22 cellular contexts compared by ENCODE assay signal in genomic region chr4:47827339-47828047, GRCh38. TPM values are rescaled to one million over a fixed set of nuclear protein-coding genes. Genes with fewer than 3 reads are reported as not detected.
DNase-seq lines count a peak whose midpoint lies in the region; ATAC-seq and TF ChIP-seq lines count a peak whose summit lies in the region.
"Had no signal": no experiment of that assay in that cellular context is flagged by ENCODE, and none has a peak within 500 bp of the region (broad histone marks: within the 10 kb centered on the region; RNA-seq: fewer than 3 reads in every experiment).

No MANE protein-coding gene starts in this region.

- no peak overlapping the region for H3K4me2 ChIP-seq in mesendoderm (ENCODE audit: low read length)
- H3K4me2 ChIP-seq: PC-9 had no signal

- no peak overlapping the region for H3K23ac ChIP-seq in mesendoderm (ENCODE audit: low read length)

- ATAC-seq in GM19395 (IDR thresholded peaks at IDR 0.05; ENCODE audit: unreplicated experiment) (no peak), HG03280 (IDR thresholded peaks at IDR 0.05; ENCODE audit: unreplicated experiment) (no peak)
- ATAC-seq: HepG2 had no signal

- no peak overlapping the region for H3K56ac ChIP-seq in mesendoderm (ENCODE audit: low read length)

- H4K8ac ChIP-seq in mesendoderm (ENCODE audit: low read depth, low read length) = no peak overlapping the region

- H3K9me3 ChIP-seq in cardiac muscle cell (ENCODE audit: low read depth) = no peaks in the 10 kb centered on the region
- H3K9me3 ChIP-seq: MG63, SJCRH30 had no signal

- H3K18ac ChIP-seq in mesendoderm (ENCODE audit: low read length) = peak overlapping the region; percentile 51

- no peak overlapping the region for H2BK15ac ChIP-seq in mesendoderm (replicated peaks; ENCODE audit: low read depth)

- no peaks in the 10 kb centered on the region for H3K79me2 ChIP-seq in mesendoderm (ENCODE audit: control insufficient read depth, insufficient read depth, low read length)

- H2AK5ac ChIP-seq in mesendoderm (ENCODE audit: low read length) = no peak overlapping the region

- TF ChIP-seq POLR2A in NB4 (IDR thresholded peaks at IDR 0.05; ENCODE audit: extremely low read depth, insufficient read length) = no peak

- peaks cover 85% of the 10 kb centered on the region for H3K4me1 ChIP-seq in cardiac muscle cell (ENCODE audit: low read depth)
- H3K4me1 ChIP-seq in mesendoderm (ENCODE audit: control insufficient read depth, low read depth, low read length) = peaks cover 3% of the 10 kb centered on the region
- H3K4me1 ChIP-seq: SJCRH30 had no signal

- H4K5ac ChIP-seq in mesendoderm (ENCODE audit: low read length) = no peak overlapping the region

- H3K27me3 ChIP-seq in cardiac muscle cell = no peaks in the 10 kb centered on the region
- H3K27me3 ChIP-seq in mesendoderm (ENCODE audit: insufficient read depth, low read length, poor library complexity) = no peaks in the 10 kb centered on the region
- H3K27me3 ChIP-seq: MG63, SJCRH30 had no signal

- H3K36me3 ChIP-seq in cardiac muscle cell (peaks cover 4% of the 10 kb centered on the region), mesendoderm (ENCODE audit: control insufficient read depth, insufficient read depth, low read length) (no peaks in the 10 kb centered on the region)
- H3K36me3 ChIP-seq: MG63, SJCRH30 had no signal

- H3K9ac ChIP-seq in mesendoderm (ENCODE audit: low read length) = no peak overlapping the region

- H2BK120ac ChIP-seq in mesendoderm (ENCODE audit: low read depth, low read length) = no peak overlapping the region

- H3K79me1 ChIP-seq in mesendoderm (ENCODE audit: low read length) = no peaks in the 10 kb centered on the region

- peak overlapping the region; percentile 98 for H3K27ac ChIP-seq in cardiac muscle cell
- no peak overlapping the region for H3K27ac ChIP-seq in mesendoderm (ENCODE audit: low read depth, low read length)
- H3K27ac ChIP-seq: C4-2B, PC-9, RWPE1, SJCRH30 had no signal

- intact Hi-C loops in cardiac septum (cut with DNase I) = no loop called here

- H3K4me3 ChIP-seq in cardiac muscle cell (no peak overlapping the region), NB4 (ENCODE audit: low read depth, low read length) (no peak overlapping the region), mesendoderm (ENCODE audit: low read length) (no peak overlapping the region)
- H3K4me3 ChIP-seq: MG63, PC-9, SJCRH30 had no signal

- DNase-seq in cardiac muscle cell (ENCODE audit: low read depth in 1 of 2, low spot score in 1 of 2) = no peak
- no peak for DNase-seq in cardiac septum (ENCODE audit: low spot score)
- peak; percentile 33 for DNase-seq in D341Med (ENCODE audit: low spot score)
- peak; percentile 49 for DNase-seq in NB4 (ENCODE audit: low read depth)
- DNase-seq in mesendoderm = no peak
- DNase-seq in hippocampal formation (lab: John Stamatoyannopoulos, UW) = no peak
- DNase-seq: H7, HFFc6, MG63, NCI-H1092 treated with DMSO at 0.1 percent for 48 hours, NCI-H146, NCI-H2081 treated with DMSO at 0.1 percent for 48 hours, NCI-H510A, NCI-H774, PC-9, SJCRH30 had no signal

- WGBS in mesendoderm (ENCODE audit: extremely low coverage, insufficient coverage, low lambda C conversion rate) = no CpG with 5 or more reads among the region's 2 CpGs

- H2BK5ac ChIP-seq in mesendoderm (ENCODE audit: low read length) = no peak overlapping the region

- TF ChIP-seq CTCF in cardiac muscle cell (IDR thresholded peaks at IDR 0.05; ENCODE audit: low read depth, low read length) (no peak), NB4 (IDR thresholded peaks at IDR 0.05; ENCODE audit: low read depth, low read length) (no peak)

- H3K4ac ChIP-seq in mesendoderm (ENCODE audit: low read depth, low read length) = no peak overlapping the region

RNA-seq across cellular contexts. Expression of gene CORIN, which starts 10.4 kb away (rescaled TPM):
- total RNA-seq in cardiac muscle cell (118 and 169 TPM in 2 replicates), cardiac septum (3.4 TPM)
- polyA plus RNA-seq in cardiac muscle cell = 110 and 168 TPM in 2 replicates
- polyA plus RNA-seq in mesendoderm (2013, experiment 1 of 2) = 0.13 TPM
- polyA plus RNA-seq in mesendoderm (2013, experiment 2 of 2) = 0.07 TPM
- total RNA-seq: A673, PC-9 had no signal

Comparison
In these comparisons a context has a peak if more than half of its experiments do, and no peak if none do; other contexts are left out.
1. RNA of gene CORIN, which starts 10.4 kb away (total RNA-seq): 118 to 169 TPM in cardiac muscle cell; 3.4 TPM in cardiac septum (single experiment); every median in the first group is over 10 times any median in the second.
2. DNase-seq: peak in D341Med (single experiment) and NB4 (single experiment); none in cardiac muscle cell (0 of 2), cardiac septum (single experiment), mesendoderm (single experiment) and hippocampal formation (0 of 2).